ENCODE assay signal across 7 cellular contexts in genomic region chr1:50935276-50935675, GRCh38. TPM values are rescaled to one million over a fixed set of nuclear protein-coding genes. Genes with fewer than 3 reads are reported as not detected.
DNase-seq lines count a peak whose midpoint lies in the region; TF ChIP-seq lines count a peak whose summit lies in the region.
"Not testable (repeated sequence)": the region's sequence is repeated elsewhere in the genome, so short reads cannot be mapped to it uniquely, and the experiment has no call there.

No MANE protein-coding gene starts in this region.

- not testable (repeated sequence) for BruUV-seq in MCF 10A (replicated peaks; lab: Mats Ljungman, UMichigan)

- H3K9ac ChIP-seq in GM23248 = not testable (repeated sequence)

- not testable (repeated sequence) for H3K27ac Mint-ChIP-seq in MCF 10A (ENCODE audit: low read depth, unreplicated experiment)

- CTCF ChIA-PET in MCF 10A (lab: Yijun Ruan, JAX) = interaction anchor here (0.8 to 1.5 kb wide), 5 partner anchors 10 to 254 kb away, joined by 3 to 6 read pairs (median 4); partner anchors contain the start of gene CDKN2C

- not testable (repeated sequence) for H2AFZ ChIP-seq in GM23248

- POLR2A ChIA-PET in MCF 10A (lab: Yijun Ruan, JAX) = interaction anchor here (2.1 kb wide), 1 partner anchor 25 kb away, joined by 4 read pairs; the partner anchor contains the start of gene FAF1

- H3K4me1 Mint-ChIP-seq in MCF 10A (ENCODE audit: insufficient read depth, unreplicated experiment) = peaks cover 11% of the 10 kb centered on the region

- in situ Hi-C loops in GM23248 (cut with MboI) = not testable (repeated sequence)

- H3K27me3 ChIP-seq in GM23248 (replicated peaks; ENCODE audit: insufficient read depth) = not testable (repeated sequence)

- H4K20me1 ChIP-seq in GM23248 (ENCODE audit: insufficient read depth) = not testable (repeated sequence)

- H3K27me3 Mint-ChIP-seq in MCF 10A (ENCODE audit: insufficient read depth, unreplicated experiment) = not testable (repeated sequence)

- DNase-seq in DMS53 (lab: John Stamatoyannopoulos, UW) (peak; percentile 19), EL (peak; percentile 33), GM23248 (peak; percentile 30), HT1080 (ENCODE audit: low read depth) (peak; percentile 16), RPMI7951 (ENCODE audit: low read depth) (peak; percentile 36), MCF 10A (ENCODE audit: unreplicated experiment) (peak; percentile 29), fibroblast of mammary gland (ENCODE audit: low read depth) (peak; percentile 33)

- WGBS in GM23248 (ENCODE audit: low coverage in 1 of 2, low lambda C conversion rate in 2 of 2, missing lambda C conversion rate in 2 of 2), 2 experiments = 85 to 91% methylated on average over 2 of the region's 2 CpGs

- not testable (repeated sequence) for H3K27ac ChIP-seq in GM23248

- TF ChIP-seq CTCF in MCF 10A (IDR thresholded peaks at IDR 0.05; ENCODE audit: unreplicated experiment); fibroblast of mammary gland (conservative IDR thresholded peaks at IDR 0.05; ENCODE audit: control insufficient read depth, insufficient read depth, low read depth, low read length): not testable (repeated sequence)

- H3K36me3 Mint-ChIP-seq in MCF 10A (ENCODE audit: insufficient read depth, unreplicated experiment) = not testable (repeated sequence)

- not testable (repeated sequence) for H3F3A ChIP-seq in GM23248 (ENCODE audit: insufficient read depth)

- not testable (repeated sequence) for H3K4me3 Mint-ChIP-seq in MCF 10A (ENCODE audit: unreplicated experiment)

- not testable (repeated sequence) for H3K36me3 ChIP-seq in GM23248 (ENCODE audit: low read depth)

- not testable (repeated sequence) for H3K9me2 ChIP-seq in GM23248 (ENCODE audit: insufficient read depth)

- not testable (repeated sequence) for H3K4me1 ChIP-seq in GM23248 (ENCODE audit: insufficient read depth)

- peaks cover 95% of the 10 kb centered on the region for H3K79me2 ChIP-seq in GM23248 (ENCODE audit: insufficient read depth)

- H3K4me3 ChIP-seq in GM23248; fibroblast of mammary gland (ENCODE audit: control insufficient read depth, low read depth, low read length): not testable (repeated sequence)

- not testable (repeated sequence) for H3K9me3 Mint-ChIP-seq in MCF 10A (ENCODE audit: unreplicated experiment)

- intact Hi-C loops in MCF 10A (cut with micrococcal nuclease) = not testable (repeated sequence)

- H3K4me2 ChIP-seq in GM23248 (ENCODE audit: unreplicated experiment) = not testable (repeated sequence)

- not testable (repeated sequence) for H3K9me3 ChIP-seq in GM23248 (ENCODE audit: low read depth)

RNA-seq across cellular contexts. Expression of gene FAF1, which starts 24.8 kb away (rescaled TPM):
- 49.1 and 53.9 TPM in 2 replicates for total RNA-seq in GM23248 (2014; rRNA removed; shearing (Covaris generic))
- 7.2 and 9.5 TPM in 2 replicates for polyA plus RNA-seq in GM23248 (2016; fragmentation: Nextera tagmentation; extraction: Ambion mirVana)
- total RNA-seq in HT1080 (2014; rRNA removed; shearing (Covaris generic)) = 60.4 and 61.0 TPM in 2 replicates
- 71.5 and 106 TPM in 2 replicates for polyA plus RNA-seq in HT1080 (2015; cell fraction: cytosol; rRNA removed)
- polyA plus RNA-seq in HT1080 (2015; cell fraction: nucleus; rRNA removed) = 60.0 and 69.7 TPM in 2 replicates
- total RNA-seq in RPMI7951 (2014; rRNA removed; shearing (Covaris generic)) = 88.3 and 102 TPM in 2 replicates
- total RNA-seq in MCF 10A (2022) = 74.4 and 93.2 TPM in 2 replicates

RNA-seq across cellular contexts. Expression of gene CDKN2C, which starts 34.8 kb away (rescaled TPM):
- total RNA-seq in GM23248 (2014; rRNA removed; shearing (Covaris generic)) = 17.3 and 19.2 TPM in 2 replicates
- polyA plus RNA-seq in GM23248 (2016; fragmentation: Nextera tagmentation; extraction: Ambion mirVana) = 11.7 and 12.6 TPM in 2 replicates
- 42.9 and 50.4 TPM in 2 replicates for total RNA-seq in HT1080 (2014; rRNA removed; shearing (Covaris generic))
- polyA plus RNA-seq in HT1080 (2015; cell fraction: cytosol; rRNA removed) = 30.2 and 33.6 TPM in 2 replicates
- polyA plus RNA-seq in HT1080 (2015; cell fraction: nucleus; rRNA removed) = 19.9 and 20.3 TPM in 2 replicates
- 108 and 133 TPM in 2 replicates for total RNA-seq in RPMI7951 (2014; rRNA removed; shearing (Covaris generic))
- 2.7 and 2.8 TPM in 2 replicates for total RNA-seq in MCF 10A (2022)
